24 cellular contexts compared by ENCODE assay signal in the genomic region with DNA sequence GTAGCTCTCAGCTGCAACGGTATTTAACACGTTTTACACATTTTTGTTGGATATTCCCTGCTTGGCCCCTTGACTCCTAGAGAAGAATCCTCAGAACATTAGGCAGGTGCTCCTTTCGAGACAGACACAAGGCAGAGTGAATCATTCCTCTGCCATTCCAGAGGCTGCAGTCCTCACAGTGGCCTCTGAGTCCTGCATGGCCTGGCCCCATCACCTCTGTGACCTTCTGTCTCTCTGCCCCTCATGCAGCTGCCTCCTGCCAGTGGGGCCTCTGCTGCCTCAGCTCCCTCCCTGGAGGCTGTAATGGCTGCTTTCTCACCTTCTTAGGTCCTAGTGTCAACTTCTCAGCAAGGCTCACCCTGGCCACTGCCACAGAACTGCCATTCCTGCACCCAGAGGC.
"Had no signal": no experiment of that assay in that cellular context is flagged by ENCODE, and none has a peak within 500 bp of the region (broad histone marks: within the 10 kb centered on the region; RNA-seq: fewer than 3 reads in every experiment).

No MANE protein-coding gene starts in this region.

- H3K4me1 ChIP-seq: adrenal gland, ascending aorta, breast epithelium, colonic mucosa, lower lobe of right lung, pancreas had no signal

- H3K4me3 ChIP-seq: adrenal gland, ascending aorta, breast epithelium, colonic mucosa, heart right ventricle, lower lobe of right lung, pancreas, tibial artery had no signal

- H3K27me3 ChIP-seq: adrenal gland, ascending aorta, breast epithelium, colonic mucosa, heart right ventricle, neutrophil, pancreas, tibial artery had no signal

- H3K36me3 Mint-ChIP-seq: activated CD8-positive, alpha-beta memory T cell treated with anti-CD3 and anti-CD28 coated beads, Interleukin-2, amount 10 ng/mL, durations not matched to agents 7 days and 5 days; naive thymus-derived CD8-positive, alpha-beta T cell; stimulated activated effector memory CD8-positive, alpha-beta T cell treated with anti-CD3 and anti-CD28 coated beads, Interleukin-12 subunit alpha, Interleukin-12 subunit beta, amount 100 ng/mL, for 72 hours had no signal

- DNase-seq: activated CD4-positive, alpha-beta T cell treated with anti-CD3 and anti-CD28 coated beads, Interleukin-2, amount 10 ng/mL, durations not matched to agents 7 days and 5 days; activated CD4-positive, CD25-positive, alpha-beta regulatory T cell treated with anti-CD3 and anti-CD28 coated beads, Interleukin-2, amount 50 U/mL, for 72 hours; activated CD8-positive, alpha-beta memory T cell treated with anti-CD3 and anti-CD28 coated beads, Interleukin-2, amount 10 ng/mL, durations not matched to agents 7 days and 5 days; activated CD8-positive, alpha-beta T cell treated with anti-CD3 and anti-CD28 coated beads for 36 hours; activated gamma-delta T cell; activated naive CD4-positive, alpha-beta T cell treated with anti-CD3 and anti-CD28 coated beads, Interleukin-2, amount 50 U/mL, for 16 hours; adrenal gland; colonic mucosa; heart right ventricle; lower lobe of right lung; naive thymus-derived CD8-positive, alpha-beta T cell; pancreas; right cardiac atrium; small intestine; stimulated activated CD4-positive, alpha-beta T cell treated with anti-CD3 and anti-CD28 coated beads, Interleukin-2, amount 100 ng/mL, for 24 hours; stimulated activated naive CD8-positive, alpha-beta T cell treated with anti-CD3 and anti-CD28 coated beads, Interleukin-15, amount 100 ng/mL, for 72 hours; tibial artery; WERI-Rb-1 had no signal

- H3K9me3 ChIP-seq: adrenal gland, ascending aorta, breast epithelium, colonic mucosa, heart right ventricle, lower lobe of right lung, neutrophil, pancreas, tibial artery had no signal

- H3K4me3 Mint-ChIP-seq: activated CD4-positive, alpha-beta T cell treated with anti-CD3 and anti-CD28 coated beads, Interleukin-2, amount 10 ng/mL, durations not matched to agents 7 days and 5 days; activated CD8-positive, alpha-beta memory T cell treated with anti-CD3 and anti-CD28 coated beads, Interleukin-2, amount 10 ng/mL, durations not matched to agents 7 days and 5 days; activated CD8-positive, alpha-beta T cell treated with anti-CD3 and anti-CD28 coated beads for 36 hours; activated T-helper 1 cell treated with anti-CD3 and anti-CD28 coated beads, Interleukin-12 subunit alpha, Interleukin-12 subunit beta, Interleukin-2, Interleukin-4 antibody, amounts not matched to agents 30 ng/mL and 10 ng/mL and 1 ng/mL, durations not matched to agents 14 hours and 24 hours and 36 hours; naive thymus-derived CD8-positive, alpha-beta T cell; stimulated activated effector memory CD8-positive, alpha-beta T cell treated with anti-CD3 and anti-CD28 coated beads, Interleukin-12 subunit alpha, Interleukin-12 subunit beta, amount 100 ng/mL, for 72 hours; stimulated activated naive CD8-positive, alpha-beta T cell treated with anti-CD3 and anti-CD28 coated beads, Interleukin-15, amount 100 ng/mL, for 72 hours; T-helper 2 cell treated with Interferon-gamma antibody and Interleukin-4, amounts not matched to agents 5 μg/mL and 100 μg/mL, for 36 hours had no signal

- H3K27ac ChIP-seq: adrenal gland, ascending aorta, breast epithelium, colonic mucosa, lower lobe of right lung, neutrophil, pancreas, tibial artery, WERI-Rb-1 had no signal

- H3K9me3 Mint-ChIP-seq: activated CD4-positive, alpha-beta T cell treated with anti-CD3 and anti-CD28 coated beads, Interleukin-2, amount 10 ng/mL, durations not matched to agents 7 days and 5 days; activated CD8-positive, alpha-beta T cell treated with anti-CD3 and anti-CD28 coated beads for 36 hours; activated T-helper 1 cell treated with anti-CD3 and anti-CD28 coated beads, Interleukin-12 subunit alpha, Interleukin-12 subunit beta, Interleukin-2, Interleukin-4 antibody, amounts not matched to agents 30 ng/mL and 10 ng/mL and 1 ng/mL, durations not matched to agents 14 hours and 24 hours and 36 hours; T-helper 2 cell treated with Interferon-gamma antibody and Interleukin-4, amounts not matched to agents 5 μg/mL and 100 μg/mL, for 36 hours had no signal

- H3K36me3 ChIP-seq: adrenal gland, ascending aorta, breast epithelium, colonic mucosa, heart right ventricle, lower lobe of right lung, neutrophil, pancreas, tibial artery, WERI-Rb-1 had no signal

- H3K27ac Mint-ChIP-seq: activated CD4-positive, alpha-beta T cell treated with anti-CD3 and anti-CD28 coated beads, Interleukin-2, amount 10 ng/mL, durations not matched to agents 7 days and 5 days; activated CD8-positive, alpha-beta memory T cell treated with anti-CD3 and anti-CD28 coated beads, Interleukin-2, amount 10 ng/mL, durations not matched to agents 7 days and 5 days; activated CD8-positive, alpha-beta T cell treated with anti-CD3 and anti-CD28 coated beads for 36 hours; activated T-helper 1 cell treated with anti-CD3 and anti-CD28 coated beads, Interleukin-12 subunit alpha, Interleukin-12 subunit beta, Interleukin-2, Interleukin-4 antibody, amounts not matched to agents 30 ng/mL and 10 ng/mL and 1 ng/mL, durations not matched to agents 14 hours and 24 hours and 36 hours; naive thymus-derived CD8-positive, alpha-beta T cell; stimulated activated effector memory CD8-positive, alpha-beta T cell treated with anti-CD3 and anti-CD28 coated beads, Interleukin-12 subunit alpha, Interleukin-12 subunit beta, amount 100 ng/mL, for 72 hours; stimulated activated naive CD8-positive, alpha-beta T cell treated with anti-CD3 and anti-CD28 coated beads, Interleukin-15, amount 100 ng/mL, for 72 hours; T-helper 2 cell treated with Interferon-gamma antibody and Interleukin-4, amounts not matched to agents 5 μg/mL and 100 μg/mL, for 36 hours had no signal

- H3K4me1 Mint-ChIP-seq: activated CD4-positive, alpha-beta T cell treated with anti-CD3 and anti-CD28 coated beads, Interleukin-2, amount 10 ng/mL, durations not matched to agents 7 days and 5 days; activated CD8-positive, alpha-beta memory T cell treated with anti-CD3 and anti-CD28 coated beads, Interleukin-2, amount 10 ng/mL, durations not matched to agents 7 days and 5 days; naive thymus-derived CD8-positive, alpha-beta T cell; stimulated activated naive CD8-positive, alpha-beta T cell treated with anti-CD3 and anti-CD28 coated beads, Interleukin-15, amount 100 ng/mL, for 72 hours had no signal

- H3K27me3 Mint-ChIP-seq: activated CD4-positive, alpha-beta T cell treated with anti-CD3 and anti-CD28 coated beads, Interleukin-2, amount 10 ng/mL, durations not matched to agents 7 days and 5 days; activated CD8-positive, alpha-beta memory T cell treated with anti-CD3 and anti-CD28 coated beads, Interleukin-2, amount 10 ng/mL, durations not matched to agents 7 days and 5 days; activated CD8-positive, alpha-beta T cell treated with anti-CD3 and anti-CD28 coated beads for 36 hours; naive thymus-derived CD8-positive, alpha-beta T cell; stimulated activated naive CD8-positive, alpha-beta T cell treated with anti-CD3 and anti-CD28 coated beads, Interleukin-15, amount 100 ng/mL, for 72 hours had no signal
